In the genomic region with DNA sequence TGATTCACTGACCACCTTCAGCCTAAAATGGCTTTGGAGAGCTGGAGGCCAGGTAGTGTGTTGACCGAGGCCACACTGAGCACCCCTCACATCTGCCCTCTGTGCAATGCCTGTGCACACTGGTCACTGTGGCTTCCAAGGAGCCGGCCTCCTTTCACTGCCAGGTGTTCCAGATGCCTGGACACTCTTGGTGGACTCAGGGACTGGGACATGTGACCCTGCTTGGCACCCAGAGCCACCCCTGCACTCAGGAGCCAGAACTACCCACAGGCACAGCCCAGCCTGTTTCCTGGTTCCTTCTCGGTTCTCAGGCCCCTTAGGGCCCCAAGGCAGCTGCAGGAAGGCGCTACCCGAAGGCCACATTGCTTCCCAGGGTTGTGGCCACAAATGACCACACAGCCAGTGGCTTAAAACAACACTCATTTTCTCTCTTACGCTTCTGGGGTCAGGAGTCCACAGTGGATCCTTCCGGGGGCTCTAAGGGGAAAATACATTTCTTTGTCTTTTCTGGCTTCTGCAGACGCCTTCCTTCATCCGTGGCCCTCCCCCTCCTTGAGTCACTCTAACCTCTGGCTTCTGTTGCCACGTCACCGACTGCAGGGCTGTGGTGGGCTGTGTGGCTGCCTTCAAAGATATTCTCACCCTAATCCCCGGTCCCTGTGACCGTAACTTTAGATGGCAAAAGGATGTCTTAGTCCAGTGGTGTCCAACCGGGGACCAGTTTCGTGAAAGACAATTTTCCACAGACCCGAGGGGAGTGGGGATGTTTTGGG, we compare ENCODE assay signal across 16 cellular contexts.
DNase-seq lines count a peak whose midpoint lies in the region; ATAC-seq, FAIRE-seq and TF ChIP-seq lines count a peak whose summit lies in the region.
"Had no signal": no experiment of that assay in that cellular context is flagged by ENCODE, and none has a peak within 500 bp of the region (broad histone marks: within the 10 kb centered on the region; RNA-seq: fewer than 3 reads in every experiment).

No MANE protein-coding gene starts in this region.

- no peaks in the 10 kb centered on the region for H3K4me1 Mint-ChIP-seq in activated naive CD8-positive, alpha-beta T cell treated with anti-CD3 and anti-CD28 coated beads for 36 hours
- H3K4me1 Mint-ChIP-seq in activated naive CD8-positive, alpha-beta T cell treated with anti-CD3 and anti-CD28 coated beads, Interleukin-2, amount 50 U/mL, for 24 hours, result no peaks in the 10 kb centered on the region
- H3K4me1 Mint-ChIP-seq in T-helper 2 cell treated with Interferon-gamma antibody and Interleukin-4, amounts not matched to agents 5 μg/mL and 100 μg/mL, for 36 hours (ENCODE audit: low read depth), result no peaks in the 10 kb centered on the region
- H3K4me1 Mint-ChIP-seq in type B pancreatic cell (ENCODE audit: unreplicated experiment), result peaks cover 27% of the 10 kb centered on the region
- no peaks in the 10 kb centered on the region for H3K4me1 Mint-ChIP-seq in naive thymus-derived CD8-positive, alpha-beta T cell

- peak; percentile 31 for DNase-seq in activated naive CD8-positive, alpha-beta T cell treated with anti-CD3 and anti-CD28 coated beads for 36 hours
- no peak for DNase-seq in activated naive CD8-positive, alpha-beta T cell treated with anti-CD3 and anti-CD28 coated beads, Interleukin-2, amount 50 U/mL, for 24 hours
- DNase-seq in T-helper 2 cell treated with Interferon-gamma antibody and Interleukin-4, amounts not matched to agents 5 μg/mL and 100 μg/mL, for 36 hours (ENCODE audit: low spot score), result no peak
- DNase-seq in type B pancreatic cell (ENCODE audit: extremely low spot score, unreplicated experiment) (peak; percentile 45), NCI-H1092 treated with DMSO at 0.1 percent for 48 hours (lab: John Stamatoyannopoulos, UW) (no peak), frontal cortex (ENCODE audit: low spot score in 2 of 2) (no peak)
- DNase-seq in naive thymus-derived CD8-positive, alpha-beta T cell, result no peak
- DNase-seq: activated CD4-positive, alpha-beta T cell treated with anti-CD3 and anti-CD28 coated beads, Interleukin-2, amount 50 U/mL, for 1 hour; cortex of kidney; Kasumi-1; mesendoderm; NCI-H226; SJCRH30; T1000 had no signal

- no peak for FAIRE-seq in frontal cortex (lab: Jason Lieb, UNC)
- FAIRE-seq: GM12891 had no signal

- no peaks in the 10 kb centered on the region for H3K36me3 Mint-ChIP-seq in activated naive CD8-positive, alpha-beta T cell treated with anti-CD3 and anti-CD28 coated beads for 36 hours
- no peaks in the 10 kb centered on the region for H3K36me3 Mint-ChIP-seq in activated naive CD8-positive, alpha-beta T cell treated with anti-CD3 and anti-CD28 coated beads, Interleukin-2, amount 50 U/mL, for 24 hours (ENCODE audit: low read depth)
- no peaks in the 10 kb centered on the region for H3K36me3 Mint-ChIP-seq in T-helper 2 cell treated with Interferon-gamma antibody and Interleukin-4, amounts not matched to agents 5 μg/mL and 100 μg/mL, for 36 hours (ENCODE audit: low read depth)
- H3K36me3 Mint-ChIP-seq in type B pancreatic cell, result no peaks in the 10 kb centered on the region
- no peaks in the 10 kb centered on the region for H3K36me3 Mint-ChIP-seq in naive thymus-derived CD8-positive, alpha-beta T cell

- POLR2A ChIA-PET in naive thymus-derived CD8-positive, alpha-beta T cell (lab: Charles Lee), result no interaction called here

- H3K9me3 Mint-ChIP-seq in activated naive CD8-positive, alpha-beta T cell treated with anti-CD3 and anti-CD28 coated beads for 36 hours, result no peaks in the 10 kb centered on the region
- H3K9me3 Mint-ChIP-seq in activated naive CD8-positive, alpha-beta T cell treated with anti-CD3 and anti-CD28 coated beads, Interleukin-2, amount 50 U/mL, for 24 hours, result no peaks in the 10 kb centered on the region
- no peaks in the 10 kb centered on the region for H3K9me3 Mint-ChIP-seq in T-helper 2 cell treated with Interferon-gamma antibody and Interleukin-4, amounts not matched to agents 5 μg/mL and 100 μg/mL, for 36 hours
- H3K9me3 Mint-ChIP-seq in type B pancreatic cell, result no peaks in the 10 kb centered on the region
- no peaks in the 10 kb centered on the region for H3K9me3 Mint-ChIP-seq in naive thymus-derived CD8-positive, alpha-beta T cell

- TF ChIP-seq CTCF in type B pancreatic cell (conservative IDR thresholded peaks at IDR 0.05), result no peak

- H3K27ac Mint-ChIP-seq in activated naive CD8-positive, alpha-beta T cell treated with anti-CD3 and anti-CD28 coated beads for 36 hours, result no peak overlapping the region
- no peak overlapping the region for H3K27ac Mint-ChIP-seq in activated naive CD8-positive, alpha-beta T cell treated with anti-CD3 and anti-CD28 coated beads, Interleukin-2, amount 50 U/mL, for 24 hours
- peak overlapping the region; percentile 32 for H3K27ac Mint-ChIP-seq in T-helper 2 cell treated with Interferon-gamma antibody and Interleukin-4, amounts not matched to agents 5 μg/mL and 100 μg/mL, for 36 hours
- no peak overlapping the region for H3K27ac Mint-ChIP-seq in type B pancreatic cell
- peak overlapping the region in 2 of 10 donors; percentile 23 to 75 for H3K27ac Mint-ChIP-seq in naive thymus-derived CD8-positive, alpha-beta T cell

- H3K4me3 Mint-ChIP-seq in activated naive CD8-positive, alpha-beta T cell treated with anti-CD3 and anti-CD28 coated beads for 36 hours, result no peak overlapping the region
- no peak overlapping the region for H3K4me3 Mint-ChIP-seq in activated naive CD8-positive, alpha-beta T cell treated with anti-CD3 and anti-CD28 coated beads, Interleukin-2, amount 50 U/mL, for 24 hours
- H3K4me3 Mint-ChIP-seq in T-helper 2 cell treated with Interferon-gamma antibody and Interleukin-4, amounts not matched to agents 5 μg/mL and 100 μg/mL, for 36 hours, result peak overlapping the region; percentile 4
- no peak overlapping the region for H3K4me3 Mint-ChIP-seq in type B pancreatic cell
- peak overlapping the region in 1 of 10 donors; percentile 34 for H3K4me3 Mint-ChIP-seq in naive thymus-derived CD8-positive, alpha-beta T cell

- ATAC-seq in activated naive CD8-positive, alpha-beta T cell treated with anti-CD3 and anti-CD28 coated beads, Interleukin-2, amount 50 U/mL, for 24 hours, result no peak
- ATAC-seq in esophagus mucosa, result peak; percentile 14
- ATAC-seq in naive thymus-derived CD8-positive, alpha-beta T cell, result no peak

- no peaks in the 10 kb centered on the region for H3K27me3 Mint-ChIP-seq in activated naive CD8-positive, alpha-beta T cell treated with anti-CD3 and anti-CD28 coated beads for 36 hours
- H3K27me3 Mint-ChIP-seq in activated naive CD8-positive, alpha-beta T cell treated with anti-CD3 and anti-CD28 coated beads, Interleukin-2, amount 50 U/mL, for 24 hours, result no peaks in the 10 kb centered on the region
- H3K27me3 Mint-ChIP-seq in T-helper 2 cell treated with Interferon-gamma antibody and Interleukin-4, amounts not matched to agents 5 μg/mL and 100 μg/mL, for 36 hours (ENCODE audit: low read depth), result no peaks in the 10 kb centered on the region
- peaks cover 5% of the 10 kb centered on the region for H3K27me3 Mint-ChIP-seq in type B pancreatic cell
- no peaks in the 10 kb centered on the region for H3K27me3 Mint-ChIP-seq in naive thymus-derived CD8-positive, alpha-beta T cell

Comparison
In these comparisons a context has a peak if more than half of its experiments do, and no peak if none do; other contexts are left out.
1. DNase-seq: peak in activated naive CD8-positive, alpha-beta T cell treated with anti-CD3 and anti-CD28 coated beads for 36 hours (single experiment) and type B pancreatic cell (single experiment); none in activated naive CD8-positive, alpha-beta T cell treated with anti-CD3 and anti-CD28 coated beads, Interleukin-2, amount 50 U/mL, for 24 hours (single experiment), T-helper 2 cell treated with Interferon-gamma antibody and Interleukin-4, amounts not matched to agents 5 μg/mL and 100 μg/mL, for 36 hours (single experiment), NCI-H1092 treated with DMSO at 0.1 percent for 48 hours (single experiment), naive thymus-derived CD8-positive, alpha-beta T cell (0 of 10) and frontal cortex (0 of 2).